In genomic region chr6:3766219-3766618, GRCh38 we compare ENCODE assay signal across 10 cellular contexts. TPM values are rescaled to one million over a fixed set of nuclear protein-coding genes. Genes with fewer than 3 reads are reported as not detected.
DNase-seq lines count a peak whose midpoint lies in the region; ATAC-seq, FAIRE-seq and TF ChIP-seq lines count a peak whose summit lies in the region.
"Had no signal": no experiment of that assay in that cellular context is flagged by ENCODE, and none has a peak within 500 bp of the region (broad histone marks: within the 10 kb centered on the region; RNA-seq: fewer than 3 reads in every experiment).

No MANE protein-coding gene starts in this region.

- BruUV-seq in IMR-90 (replicated peaks; lab: Mats Ljungman, UMichigan): no TSS peak

- H4K8ac ChIP-seq in IMR-90 (ENCODE audit: low read depth in 2 of 2, low read length in 2 of 2): no peak overlapping the region

- no peaks in the 10 kb centered on the region for H3K9me2 ChIP-seq in hepatocyte (replicated peaks; ENCODE audit: insufficient read depth)

- H3K4me1 ChIP-seq in IMR-90 (ENCODE audit: control insufficient read depth, insufficient read depth, low read length) (peaks cover 6% of the 10 kb centered on the region), hepatocyte (ENCODE audit: insufficient read depth) (peaks cover 6% of the 10 kb centered on the region), aorta (ENCODE audit: control insufficient read depth in 1 of 2, insufficient read depth in 2 of 2, low read length in 2 of 2) (no peaks in the 10 kb centered on the region)

- H3K9me3 ChIP-seq in IMR-90 (ENCODE audit: control insufficient read depth, insufficient read depth, low read length) (no peaks in the 10 kb centered on the region), WERI-Rb-1 (ENCODE audit: severe bottlenecking) (no peaks in the 10 kb centered on the region), hepatocyte (ENCODE audit: low read depth) (no peaks in the 10 kb centered on the region), aorta (ENCODE audit: control insufficient read depth, low read length) (no peaks in the 10 kb centered on the region)

- no peak for TF ChIP-seq CTCF in IMR-90 (conservative IDR thresholded peaks at IDR 0.05; ENCODE audit: low read depth, low read length)
- no peak for TF ChIP-seq CTCF in WERI-Rb-1 (IDR thresholded peaks at IDR 0.05; ENCODE audit: low read depth, low read length)
- TF ChIP-seq CTCF in hepatocyte (IDR thresholded peaks at IDR 0.05; ENCODE audit: poor library complexity): no peak

- no peak overlapping the region for H3K56ac ChIP-seq in IMR-90 (ENCODE audit: extremely low read depth, insufficient read depth, low read length)

- no peak overlapping the region for H3K27ac ChIP-seq in IMR-90 (ENCODE audit: insufficient read depth, low read length)
- peak overlapping the region; percentile 43 for H3K27ac ChIP-seq in WERI-Rb-1
- peak overlapping the region; percentile 54 for H3K27ac ChIP-seq in hepatocyte
- H3K27ac ChIP-seq in aorta (ENCODE audit: low read depth in 1 of 2, low read length in 2 of 2): peak overlapping the region; percentile 7 to 49

- in situ Hi-C loops in IMR-90 (cut with MboI; ENCODE audit: low sequenced_read_pairs): no loop called here

- H2BK5ac ChIP-seq in IMR-90 (ENCODE audit: low read depth, low read length, poor library complexity, severe bottlenecking): no peak overlapping the region

- no peak overlapping the region for H3K9ac ChIP-seq in IMR-90 (ENCODE audit: low read depth, low read length)

- no peaks in the 10 kb centered on the region for H3K36me3 Mint-ChIP-seq in stimulated activated effector memory CD8-positive, alpha-beta T cell treated with anti-CD3 and anti-CD28 coated beads, Interleukin-12 subunit alpha, Interleukin-12 subunit beta, amount 100 ng/mL, for 72 hours

- no peaks in the 10 kb centered on the region for H4K20me1 ChIP-seq in IMR-90 (ENCODE audit: insufficient read depth, low read length)
- no peaks in the 10 kb centered on the region for H4K20me1 ChIP-seq in hepatocyte (ENCODE audit: insufficient read depth, poor library complexity, severe bottlenecking)

- no peaks in the 10 kb centered on the region for H3K27me3 ChIP-seq in IMR-90 (ENCODE audit: control insufficient read depth, insufficient read depth, low read length)
- H3K27me3 ChIP-seq in WERI-Rb-1 (ENCODE audit: insufficient read depth, low read depth, severe bottlenecking): no peaks in the 10 kb centered on the region
- H3K27me3 ChIP-seq in hepatocyte: no peaks in the 10 kb centered on the region
- H3K27me3 ChIP-seq in aorta (ENCODE audit: control insufficient read depth in 1 of 2, insufficient read depth in 2 of 2, low read length in 1 of 2): no peaks in the 10 kb centered on the region

- 26% methylated on average over 3 of the region's 9 CpGs; no CpG with 5 or more reads in 1 of the 2 experiments for WGBS in IMR-90 (ENCODE audit: extremely low coverage in 2 of 2, insufficient read length in 1 of 2), 2 experiments
- 59% methylated on average over 9 of the region's 9 CpGs for WGBS in hepatocyte (ENCODE audit: low lambda C conversion rate, missing lambda C conversion rate)
- 5 to 7% methylated on average over 9 of the region's 9 CpGs for WGBS in aorta, 2 donors

- H3K79me1 ChIP-seq in IMR-90 (ENCODE audit: low read depth in 1 of 2, low read length in 2 of 2): no peaks in the 10 kb centered on the region

- DNase-seq in IMR-90 (no peak), WERI-Rb-1 (peak; percentile 72), hepatocyte (ENCODE audit: low spot score) (no peak), aorta (peak in 1 of 2 donors; percentile 68), H54 (ENCODE audit: insufficient read length, low spot score) (no peak), NCI-H1092 treated with DMSO at 0.1 percent for 48 hours (lab: John Stamatoyannopoulos, UW) (no peak)
- no peak for DNase-seq in stimulated activated effector memory CD8-positive, alpha-beta T cell treated with anti-CD3 and anti-CD28 coated beads, Interleukin-12 subunit alpha, Interleukin-12 subunit beta, amount 100 ng/mL, for 72 hours (ENCODE audit: low spot score in 2 of 2)
- DNase-seq: activated T-cell treated with anti-CD3 and anti-CD28 coated beads, Interleukin-2, amount 50 U/mL, for 24 hours; H7; NCI-H1417 treated with DMSO at 0.1 percent for 48 hours had no signal

- peak overlapping the region; percentile 29; the same call in 1 of the 2 replicates for H3K14ac ChIP-seq in IMR-90 (replicated peaks; ENCODE audit: low read depth, low read length)

- H3K4me3 ChIP-seq in IMR-90 (ENCODE audit: insufficient read depth, low read depth, low read length) (no peak overlapping the region), WERI-Rb-1 (ENCODE audit: low read depth, low read length) (no peak overlapping the region), hepatocyte (no peak overlapping the region), aorta (ENCODE audit: low read length in 2 of 2) (no peak overlapping the region)

- H3K9me1 ChIP-seq in IMR-90 (ENCODE audit: insufficient read depth, low read length): no peaks in the 10 kb centered on the region; the same call in 1 of the 2 replicates

- intact Hi-C loops in IMR-90 (cut with micrococcal nuclease): no loop called here
- intact Hi-C loops in aorta (cut with DNase I): no loop called here

- POLR2A ChIA-PET in IMR-90 (lab: Charles Lee; ENCODE audit: unreplicated experiment): interaction anchor here (1.5 kb wide), 1 partner anchor 17 kb away, joined by 5 read pairs; no protein-coding TSS in a partner anchor

- 0 out of 3 replicates have a peak overlapping the region, but pooled peaks have one; percentile 8 for H2BK15ac ChIP-seq in IMR-90 (ENCODE audit: low read depth, low read length)

- H3K36me3 ChIP-seq in IMR-90 (ENCODE audit: control insufficient read depth, insufficient read depth, low read length): no peaks in the 10 kb centered on the region
- H3K36me3 ChIP-seq in WERI-Rb-1: no peaks in the 10 kb centered on the region
- H3K36me3 ChIP-seq in hepatocyte (replicated peaks; ENCODE audit: insufficient read depth, low read depth): no peaks in the 10 kb centered on the region
- H3K36me3 ChIP-seq in aorta (ENCODE audit: control insufficient read depth in 1 of 2, insufficient read depth in 2 of 2, low read length in 1 of 2): no peaks in the 10 kb centered on the region

- ATAC-seq in IMR-90 (ENCODE audit: low read depth) (peak; percentile 65), aorta (ENCODE audit: low FRiP score) (peak; percentile 33)
- ATAC-seq in stimulated activated effector memory CD8-positive, alpha-beta T cell treated with anti-CD3 and anti-CD28 coated beads, Interleukin-12 subunit alpha, Interleukin-12 subunit beta, amount 100 ng/mL, for 72 hours: no peak

- H3K4me3 Mint-ChIP-seq in stimulated activated effector memory CD8-positive, alpha-beta T cell treated with anti-CD3 and anti-CD28 coated beads, Interleukin-12 subunit alpha, Interleukin-12 subunit beta, amount 100 ng/mL, for 72 hours: no peak overlapping the region
- H3K4me3 Mint-ChIP-seq: activated T-cell treated with anti-CD3 and anti-CD28 coated beads, Interleukin-2, amount 50 U/mL, for 24 hours had no signal

- 0 out of 2 replicates have a peak overlapping the region, but pooled peaks have one; percentile 12 for H2BK120ac ChIP-seq in IMR-90 (ENCODE audit: low read depth, low read length)

- H2AK5ac ChIP-seq in IMR-90 (ENCODE audit: low read depth, low read length): no peak overlapping the region

- dilution Hi-C loops in IMR-90 (cut with HindIII; ENCODE audit: low sequenced_read_pairs, unreplicated experiment): no loop called here

- H2AK9ac ChIP-seq in IMR-90 (replicated peaks; ENCODE audit: low read depth, low read length, poor library complexity): no peak overlapping the region

- H3K79me2 ChIP-seq in hepatocyte: no peaks in the 10 kb centered on the region

- CTCF ChIA-PET in IMR-90 (lab: Yijun Ruan, JAX): no interaction called here

- FAIRE-seq in H54 (lab: Jason Lieb, UNC): no peak

- H3K23ac ChIP-seq in IMR-90 (ENCODE audit: low read depth, low read length): no peak overlapping the region

- peak overlapping the region; percentile 30; the same call in 1 of the 2 replicates for H4K5ac ChIP-seq in IMR-90 (ENCODE audit: low read depth, low read length)

- H2AFZ ChIP-seq in IMR-90 (replicated peaks; ENCODE audit: low read length, poor library complexity) (peak overlapping the region; percentile 63), hepatocyte (no peak overlapping the region)

- TF ChIP-seq POLR2A in IMR-90 (IDR thresholded peaks at IDR 0.05; ENCODE audit: low read depth, low read length): no peak
- no peak for TF ChIP-seq POLR2A in H54 (IDR thresholded peaks at IDR 0.05; ENCODE audit: low read depth, low read length)

- H3K4me2 ChIP-seq in IMR-90 (ENCODE audit: low read depth, low read length): peak overlapping the region; percentile 8
- H3K4me2 ChIP-seq in hepatocyte: peak overlapping the region; percentile 47

- H3K4me1 Mint-ChIP-seq in stimulated activated effector memory CD8-positive, alpha-beta T cell treated with anti-CD3 and anti-CD28 coated beads, Interleukin-12 subunit alpha, Interleukin-12 subunit beta, amount 100 ng/mL, for 72 hours: peaks cover 14% of the 10 kb centered on the region

- H2BK20ac ChIP-seq in IMR-90 (ENCODE audit: low read depth, low read length): 0 out of 2 replicates have a peak overlapping the region, but pooled peaks have one; percentile 2

- no peak for TF ChIP-seq RAD21 in IMR-90 (IDR thresholded peaks at IDR 0.05; ENCODE audit: low read length)

- no peak overlapping the region; the same call in 1 of the 2 replicates for H3K18ac ChIP-seq in IMR-90 (ENCODE audit: low read depth, low read length)

- no peak overlapping the region for H3K27ac Mint-ChIP-seq in stimulated activated effector memory CD8-positive, alpha-beta T cell treated with anti-CD3 and anti-CD28 coated beads, Interleukin-12 subunit alpha, Interleukin-12 subunit beta, amount 100 ng/mL, for 72 hours
- H3K27ac Mint-ChIP-seq: activated T-cell treated with anti-CD3 and anti-CD28 coated beads, Interleukin-2, amount 50 U/mL, for 24 hours had no signal

- peak overlapping the region; percentile 14 for H3K4ac ChIP-seq in IMR-90 (ENCODE audit: low read depth, low read length)

- no peaks in the 10 kb centered on the region for H3K9me3 Mint-ChIP-seq in stimulated activated effector memory CD8-positive, alpha-beta T cell treated with anti-CD3 and anti-CD28 coated beads, Interleukin-12 subunit alpha, Interleukin-12 subunit beta, amount 100 ng/mL, for 72 hours
- H3K9me3 Mint-ChIP-seq: activated T-cell treated with anti-CD3 and anti-CD28 coated beads, Interleukin-2, amount 50 U/mL, for 24 hours had no signal

- H4K91ac ChIP-seq in IMR-90 (ENCODE audit: insufficient read depth, low read depth, low read length): no peak overlapping the region

TF ChIP-seq in IMR-90, 13 proteins besides CTCF, POLR2A, EP300 and RAD21:
- TF ChIP-seq RCOR1 (IDR thresholded peaks at IDR 0.05; ENCODE audit: insufficient replicate concordance, low read length): no peak
- peak; percentile 72 for TF ChIP-seq BHLHE40 (IDR thresholded peaks at IDR 0.05; ENCODE audit: low read depth, low read length)

RNA-seq across cellular contexts. Expression of gene PXDC1, which starts 14.7 kb away (rescaled TPM):
- total RNA-seq in IMR-90 (2012; rRNA removed) (66.4 and 72.2 TPM in 2 replicates), hepatocyte (83.8 and 86.6 TPM in 2 replicates), aorta (100 to 1,000 TPM; 110 to 222 TPM)
- polyA plus RNA-seq in IMR-90 (2012; rRNA removed) (56.7 and 63.3 TPM in 2 replicates), hepatocyte (89.2 and 90.8 TPM in 2 replicates), aorta (100 to 1,000 TPM; 136 to 146 TPM)
- 42.0 and 49.1 TPM in 2 replicates for polyA plus RNA-seq in IMR-90 (2012; cell fraction: cytosol; rRNA removed)
- polyA plus RNA-seq in IMR-90 (2012; cell fraction: nucleus; rRNA removed; ENCODE audit: low replicate concordance): 40.5 and 49.4 TPM in 2 replicates
